In genomic region chrX:50903387-50904027, GRCh38 we compare ENCODE assay signal across 1 cellular context.
TF ChIP-seq lines count a peak whose summit lies in the region.

No MANE protein-coding gene starts in this region.

TF ChIP-seq in GM23338, 12 proteins besides CTCF, POLR2A, EP300 and RAD21 (continued from another document):
- TF ChIP-seq ZNF462 (CRISPR knock-in tag; IDR thresholded peaks at IDR 0.05) (no peak), CREB1 (CRISPR knock-in tag; IDR thresholded peaks at IDR 0.05; ENCODE audit: low read depth) (no peak), REST (IDR thresholded peaks at IDR 0.05; ENCODE audit: unreplicated experiment) (no peak), STAT1 (IDR thresholded peaks at IDR 0.05; ENCODE audit: unreplicated experiment) (no peak), NANOG (IDR thresholded peaks at IDR 0.05; ENCODE audit: borderline replicate concordance) (no peak)
TF ChIP-seq in GM23338: peak in this region for 0.
